8 cellular contexts compared by ENCODE assay signal in genomic region chr3:30894521-30895289, GRCh38. TPM values are rescaled to one million over a fixed set of nuclear protein-coding genes. Genes with fewer than 3 reads are reported as not detected.
DNase-seq lines count a peak whose midpoint lies in the region; ATAC-seq and TF ChIP-seq lines count a peak whose summit lies in the region.

Gene GADL1, minus strand, starts transcription at chr3:30894661. Its CDS starts 47 bp downstream, at chr3:30894614.

- H3K4me3 Mint-ChIP-seq in activated CD4-positive, alpha-beta T cell treated with anti-CD3 and anti-CD28 coated beads for 36 hours = peak within 1 kb of the TSS; percentile 57
- peak within 1 kb of the TSS; percentile 73 for H3K4me3 Mint-ChIP-seq in T-helper 1 cell treated with Interleukin-12 subunit alpha and Interleukin-12 subunit beta and Interleukin-4 antibody, amounts not matched to agents 30 μg/mL and 1 μg/mL, for 36 hours

- TF ChIP-seq POLR2A in upper lobe of left lung (IDR thresholded peaks at IDR 0.05) = no peak

- intact Hi-C loops in activated CD4-positive, alpha-beta T cell treated with anti-CD3 and anti-CD28 coated beads for 36 hours (cut with DNase I, micrococcal nuclease) = loop anchor here in 1 of 2 experiments (5.0 kb wide), 2 partner anchors 52 to 127 kb away; no protein-coding TSS in a partner anchor

- H3K9me3 ChIP-seq in endocrine pancreas (ENCODE audit: control insufficient read depth, low read length) = no peaks in the 10 kb centered on the region
- H3K9me3 ChIP-seq in mucosa of rectum (ENCODE audit: control insufficient read depth in 2 of 2, low read length in 2 of 2) = no peaks in the 10 kb centered on the region
- H3K9me3 ChIP-seq in upper lobe of left lung = no peaks in the 10 kb centered on the region

- H3K9me3 Mint-ChIP-seq in activated CD4-positive, alpha-beta T cell treated with anti-CD3 and anti-CD28 coated beads for 36 hours (ENCODE audit: low read depth) = no peaks in the 10 kb centered on the region
- H3K9me3 Mint-ChIP-seq in T-helper 1 cell treated with Interleukin-12 subunit alpha and Interleukin-12 subunit beta and Interleukin-4 antibody, amounts not matched to agents 30 μg/mL and 1 μg/mL, for 36 hours = no peaks in the 10 kb centered on the region

- H3K9ac ChIP-seq in endocrine pancreas (ENCODE audit: control insufficient read depth, insufficient read depth, low read length) = peak within 1 kb of the TSS; percentile 67
- no peak within 1 kb of the TSS for H3K9ac ChIP-seq in mucosa of rectum (ENCODE audit: low read depth in 1 of 2, low read length in 2 of 2)

- H3K4me1 ChIP-seq in endocrine pancreas (ENCODE audit: control insufficient read depth, insufficient read depth, low read length) (no peaks in the 10 kb centered on the region), mucosa of rectum (ENCODE audit: control insufficient read depth in 2 of 2, insufficient read depth in 2 of 2, low read length in 2 of 2) (no peaks in the 10 kb centered on the region), upper lobe of left lung (peaks cover 0 to 12% (median 7%) of the 10 kb centered on the region in 4 donors)

- CTCF ChIA-PET in activated CD4-positive, alpha-beta T cell treated with anti-CD3 and anti-CD28 coated beads for 36 hours (lab: Charles Lee) = no interaction called here

- peaks cover 17% of the 10 kb centered on the region for H3K4me1 Mint-ChIP-seq in activated CD4-positive, alpha-beta T cell treated with anti-CD3 and anti-CD28 coated beads for 36 hours
- H3K4me1 Mint-ChIP-seq in T-helper 1 cell treated with Interleukin-12 subunit alpha and Interleukin-12 subunit beta and Interleukin-4 antibody, amounts not matched to agents 30 μg/mL and 1 μg/mL, for 36 hours (ENCODE audit: low read depth) = peaks cover 9% of the 10 kb centered on the region

- TF ChIP-seq EP300 in upper lobe of left lung (IDR thresholded peaks at IDR 0.05) = no peak

- H3K36me3 Mint-ChIP-seq in activated CD4-positive, alpha-beta T cell treated with anti-CD3 and anti-CD28 coated beads for 36 hours (ENCODE audit: low read depth) = no peaks in the 10 kb centered on the region
- H3K36me3 Mint-ChIP-seq in T-helper 1 cell treated with Interleukin-12 subunit alpha and Interleukin-12 subunit beta and Interleukin-4 antibody, amounts not matched to agents 30 μg/mL and 1 μg/mL, for 36 hours (ENCODE audit: low read depth) = no peaks in the 10 kb centered on the region

- peak; percentile 48 for DNase-seq in activated CD4-positive, alpha-beta T cell treated with anti-CD3 and anti-CD28 coated beads for 36 hours
- no peak for DNase-seq in activated CD4-positive, alpha-beta T cell treated with anti-CD3 and anti-CD28 coated beads, Interleukin-2, amount 50 U/mL, for 4 hours
- DNase-seq in upper lobe of left lung (peak; percentile 33 to 86), NCI-H510A treated with DMSO at 0.1 percent for 48 hours (lab: John Stamatoyannopoulos, UW) (no peak), NCI-H2171 (lab: John Stamatoyannopoulos, UW) (no peak)

- peak; percentile 53 for ATAC-seq in activated CD4-positive, alpha-beta T cell treated with anti-CD3 and anti-CD28 coated beads for 36 hours
- peak in 1 of 2 donors; percentile 79 for ATAC-seq in upper lobe of left lung (ENCODE audit: low FRiP score in 2 of 2)

- peak within 1 kb of the TSS; percentile 66 for H3K4me3 ChIP-seq in endocrine pancreas (ENCODE audit: control insufficient read depth, insufficient read depth, low read length)
- H3K4me3 ChIP-seq in mucosa of rectum (ENCODE audit: low read length in 2 of 2) = peak within 1 kb of the TSS; percentile 53 to 60
- H3K4me3 ChIP-seq in upper lobe of left lung = peak within 1 kb of the TSS; percentile 43 to 75 (median 66)

- H3K27ac ChIP-seq in mucosa of rectum (ENCODE audit: low read depth in 2 of 2, low read length in 2 of 2) (no peak within 1 kb of the TSS), upper lobe of left lung (no peak within 1 kb of the TSS)

- POLR2A ChIA-PET in activated CD4-positive, alpha-beta T cell treated with anti-CD3 and anti-CD28 coated beads for 36 hours (lab: Charles Lee) = no interaction called here

- WGBS in upper lobe of left lung, 2 donors = 11 to 18% methylated on average over 24 to 31 of the region's 38 CpGs

- peak within 1 kb of the TSS; percentile 13 for H3K27ac Mint-ChIP-seq in activated CD4-positive, alpha-beta T cell treated with anti-CD3 and anti-CD28 coated beads for 36 hours
- no peak within 1 kb of the TSS for H3K27ac Mint-ChIP-seq in T-helper 1 cell treated with Interleukin-12 subunit alpha and Interleukin-12 subunit beta and Interleukin-4 antibody, amounts not matched to agents 30 μg/mL and 1 μg/mL, for 36 hours

- H3K36me3 ChIP-seq in endocrine pancreas (ENCODE audit: control insufficient read depth, insufficient read depth, low read length) (no peaks in the 10 kb centered on the region), mucosa of rectum (ENCODE audit: control insufficient read depth in 2 of 2, insufficient read depth in 2 of 2, low read length in 2 of 2) (no peaks in the 10 kb centered on the region), upper lobe of left lung (no peaks in the 10 kb centered on the region)

- no peaks in the 10 kb centered on the region for H3K27me3 ChIP-seq in endocrine pancreas (ENCODE audit: control insufficient read depth, insufficient read depth, low read length)
- H3K27me3 ChIP-seq in mucosa of rectum (ENCODE audit: control insufficient read depth in 2 of 2, insufficient read depth in 2 of 2, low read length in 2 of 2) = peaks cover 10 to 19% of the 10 kb centered on the region in 2 donors
- peaks cover 0 to 7% (median 3%) of the 10 kb centered on the region in 4 donors for H3K27me3 ChIP-seq in upper lobe of left lung

- peak in 1 of 6 experiments; percentile 5 for TF ChIP-seq CTCF in upper lobe of left lung (IDR thresholded peaks at IDR 0.05)

- H3K27me3 Mint-ChIP-seq in activated CD4-positive, alpha-beta T cell treated with anti-CD3 and anti-CD28 coated beads for 36 hours = peaks cover 22% of the 10 kb centered on the region
- H3K27me3 Mint-ChIP-seq in T-helper 1 cell treated with Interleukin-12 subunit alpha and Interleukin-12 subunit beta and Interleukin-4 antibody, amounts not matched to agents 30 μg/mL and 1 μg/mL, for 36 hours (ENCODE audit: low read depth) = peaks cover 58% of the 10 kb centered on the region

RNA-seq across cellular contexts. Expression of gene GADL1, which starts in this region (rescaled TPM):
- not detected for total RNA-seq in activated CD4-positive, alpha-beta T cell treated with anti-CD3 and anti-CD28 coated beads for 36 hours
- under 1 TPM in 1 of 6 donors, not detected in 5; 0.07 TPM for total RNA-seq in upper lobe of left lung

Comparison
In these comparisons a context has a peak if more than half of its experiments do, and no peak if none do; other contexts are left out.
1. Peak in DNase-seq and ATAC-seq in activated CD4-positive, alpha-beta T cell treated with anti-CD3 and anti-CD28 coated beads for 36 hours; RNA of the gene not detected or under 1 TPM.
2. Peak in DNase-seq and H3K4me3 ChIP-seq in upper lobe of left lung; RNA of the gene not detected or under 1 TPM.